ENCODE assay signal across 11 cellular contexts in the genomic region with DNA sequence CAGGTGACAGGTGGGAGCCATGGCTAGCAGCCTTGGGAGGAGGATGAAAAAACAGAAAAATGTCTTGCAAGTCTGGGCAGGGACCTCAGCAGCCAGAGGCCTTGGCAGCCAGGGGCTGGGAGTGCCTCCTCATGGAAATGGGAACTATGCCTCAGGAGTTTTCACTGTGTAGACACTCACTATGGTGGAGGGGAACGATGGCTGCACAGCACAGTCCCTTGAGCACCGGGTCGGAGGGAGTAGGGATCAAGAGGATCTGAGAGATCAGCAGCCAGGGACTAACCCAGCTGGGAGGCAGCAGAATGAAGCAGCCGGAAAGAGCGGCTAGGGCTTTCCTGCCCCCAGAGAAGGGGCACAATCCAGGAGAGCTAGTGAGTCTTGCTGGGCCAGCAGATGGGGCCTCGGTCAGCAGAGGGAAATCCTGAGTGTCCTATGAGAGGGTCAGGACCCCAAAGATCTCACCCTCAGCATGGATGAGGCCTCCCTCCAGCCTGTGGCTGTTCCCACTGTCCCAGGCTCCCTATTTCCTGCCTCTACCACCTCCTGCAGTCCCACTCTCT. TPM values are rescaled to one million over a fixed set of nuclear protein-coding genes. Genes with fewer than 3 reads are reported as not detected.
DNase-seq lines count a peak whose midpoint lies in the region; ATAC-seq, FAIRE-seq and TF ChIP-seq lines count a peak whose summit lies in the region.
"Had no signal": no experiment of that assay in that cellular context is flagged by ENCODE, and none has a peak within 500 bp of the region (broad histone marks: within the 10 kb centered on the region; RNA-seq: fewer than 3 reads in every experiment).

No MANE protein-coding gene starts in this region.

- H3K9me3 ChIP-seq in BLaER1 treated with 17β-estradiol and CSF1 and Interleukin-3, amounts not matched to agents 10 nM and 100 nM (replicated peaks in 1 of 11), result no peaks in the 10 kb centered on the region
- H3K9me3 ChIP-seq in RWPE2 (ENCODE audit: severe bottlenecking) (no peaks in the 10 kb centered on the region), esophagus (ENCODE audit: control insufficient read depth in 2 of 2, insufficient read depth in 1 of 2, low read depth in 1 of 2, low read length in 1 of 2) (no peaks in the 10 kb centered on the region), prostate gland (no peaks in the 10 kb centered on the region)

- peak overlapping the region; percentile 79 to 100 (median 88) for H3K9ac ChIP-seq in BLaER1 treated with 17β-estradiol and CSF1 and Interleukin-3, amounts not matched to agents 10 nM and 100 nM

- intact Hi-C loops in prostate gland (cut with DNase I), result loop anchor here (5.0 kb wide), 1 partner anchor 156 kb away; a partner anchor contains a TSS

- no peaks in the 10 kb centered on the region for H4K20me1 ChIP-seq in BLaER1 treated with 17β-estradiol and CSF1 and Interleukin-3, amounts not matched to agents 10 nM and 100 nM

- H3K27ac ChIP-seq in BLaER1 treated with 17β-estradiol and CSF1 and Interleukin-3, amounts not matched to agents 10 nM and 100 nM, result peak overlapping the region; percentile 92 to 100 (median 98)
- H3K27ac ChIP-seq in RWPE2 (ENCODE audit: poor library complexity, severe bottlenecking) (peak overlapping the region; percentile 97), esophagus (ENCODE audit: low read depth in 2 of 2, low read length in 1 of 2) (peak overlapping the region; percentile 92 to 94), prostate gland (peak overlapping the region; percentile 96)

- TF ChIP-seq CTCF in RWPE2 (IDR thresholded peaks at IDR 0.05; ENCODE audit: poor library complexity, severe bottlenecking), result no peak
- TF ChIP-seq CTCF in prostate gland (IDR thresholded peaks at IDR 0.05), result peak in 1 of 4 experiments; percentile 3

- H3K4me2 ChIP-seq in BLaER1 treated with 17β-estradiol and CSF1 and Interleukin-3, amounts not matched to agents 10 nM and 100 nM, result peak overlapping the region; percentile 77 to 98 (median 94)

- peak; percentile 60 for ATAC-seq in RWPE2 (ENCODE audit: low read depth)
- ATAC-seq in GM19463 (IDR thresholded peaks at IDR 0.05; ENCODE audit: unreplicated experiment), result no peak
- no peak for ATAC-seq in HG02763 (IDR thresholded peaks at IDR 0.05; ENCODE audit: unreplicated experiment)

- no peak for FAIRE-seq in frontal cortex (lab: Jason Lieb, UNC)
- FAIRE-seq: colon had no signal

- H3K4me1 ChIP-seq in BLaER1 treated with 17β-estradiol and CSF1 and Interleukin-3, amounts not matched to agents 10 nM and 100 nM, result peaks cover 72 to 96% (median 88%) of the 10 kb centered on the region in 10 experiments
- peaks cover 55% of the 10 kb centered on the region for H3K4me1 ChIP-seq in RWPE2 (ENCODE audit: insufficient read depth, poor library complexity, severe bottlenecking)
- peaks cover 19 to 28% of the 10 kb centered on the region in 2 donors for H3K4me1 ChIP-seq in esophagus (ENCODE audit: control insufficient read depth in 2 of 2, insufficient read depth in 2 of 2, low read length in 1 of 2)
- H3K4me1 ChIP-seq in prostate gland (replicated peaks), result peaks cover 33% of the 10 kb centered on the region

- H3K36me3 ChIP-seq in BLaER1 treated with 17β-estradiol and CSF1 and Interleukin-3, amounts not matched to agents 10 nM and 100 nM, result no peaks in the 10 kb centered on the region
- H3K36me3 ChIP-seq in RWPE2 (ENCODE audit: low read depth) (no peaks in the 10 kb centered on the region), esophagus (ENCODE audit: control insufficient read depth in 2 of 2, insufficient read depth in 2 of 2, low read length in 1 of 2) (no peaks in the 10 kb centered on the region), prostate gland (no peaks in the 10 kb centered on the region)

- H3K27me3 ChIP-seq in BLaER1 treated with 17β-estradiol and CSF1 and Interleukin-3, amounts not matched to agents 10 nM and 100 nM, result peaks cover 0 to 3% (median 0%) of the 10 kb centered on the region in 11 experiments; a peak in 2 of 22 replicates
- H3K27me3 ChIP-seq in RWPE2 (ENCODE audit: insufficient read depth, poor library complexity, severe bottlenecking) (no peaks in the 10 kb centered on the region), esophagus (ENCODE audit: control insufficient read depth in 1 of 2, insufficient read depth in 2 of 2, low read length in 2 of 2) (no peaks in the 10 kb centered on the region), prostate gland (replicated peaks; ENCODE audit: insufficient read depth) (no peaks in the 10 kb centered on the region)

- no peak for TF ChIP-seq POLR2A in prostate gland (IDR thresholded peaks at IDR 0.05)

- DNase-seq in RWPE2 (ENCODE audit: low spot score) (no peak), prostate gland (ENCODE audit: low spot score) (peak; percentile 70), frontal cortex (ENCODE audit: low spot score in 2 of 2) (no peak), DMS114 treated with DMSO at 0.1 percent for 48 hours (lab: John Stamatoyannopoulos, UW; ENCODE audit: unreplicated experiment) (no peak)
- DNase-seq: GF-D8, SIG-M5 had no signal

- peak overlapping the region in 6 of 10 experiments; percentile 3 to 39 (median 26); a peak in 5 of 20 replicates for H3K4me3 ChIP-seq in BLaER1 treated with 17β-estradiol and CSF1 and Interleukin-3, amounts not matched to agents 10 nM and 100 nM
- H3K4me3 ChIP-seq in RWPE2 (ENCODE audit: severe bottlenecking) (no peak overlapping the region), esophagus (ENCODE audit: low read depth in 1 of 2, low read length in 2 of 2) (peak overlapping the region in 1 of 2 donors; percentile 18), prostate gland (no peak overlapping the region)

- WGBS in esophagus, 2 donors, result 42 to 45% methylated on average over 6 of the region's 6 CpGs
- 58% methylated on average over 6 of the region's 6 CpGs for WGBS in prostate gland

RNA-seq across cellular contexts. Expression of a gene that starts 6.2 kb away (rescaled TPM):
- polyA plus RNA-seq in esophagus, result 1,000 to 10,000 TPM; 3,491 to 8,500 TPM
- total RNA-seq in prostate gland (1,000 to 10,000 TPM; 1,344 to 1,560 TPM), frontal cortex (254 TPM)

RNA-seq across cellular contexts. Expression of a gene that starts 23.5 kb away (rescaled TPM):
- polyA plus RNA-seq in esophagus, result 1 to 10 TPM; 1.2 to 3.8 TPM
- total RNA-seq in prostate gland, result 10 to 100 TPM in 1 of 2 donors, 1 to 10 TPM in 1; 1.5 to 18.0 TPM
- 1.6 TPM for total RNA-seq in frontal cortex

RNA-seq across cellular contexts. Expression of a gene that starts 56.3 kb away (rescaled TPM):
- 1 to 10 TPM; 1.4 to 2.1 TPM for polyA plus RNA-seq in esophagus
- total RNA-seq in prostate gland (10 to 100 TPM in 1 of 2 donors, 1 to 10 TPM in 1; 3.5 to 53.0 TPM), frontal cortex (1.6 TPM)

Comparison
In these comparisons a context has a peak if more than half of its experiments do, and no peak if none do; other contexts are left out.
1. H3K4me3 ChIP-seq: peak in BLaER1 treated with 17β-estradiol and CSF1 and Interleukin-3, amounts not matched to agents 10 nM and 100 nM (6 of 10); none in RWPE2 (single experiment) and prostate gland (0 of 2).
2. Peak in every context shown above with its lines, with median percentiles within 50 percentile points of each other: H3K27ac ChIP-seq.